Comparison of ENCODE assay signal across 19 cellular contexts in genomic region chr3:48859188-48859587, GRCh38. TPM values are rescaled to one million over a fixed set of nuclear protein-coding genes. Genes with fewer than 3 reads are reported as not detected.
DNase-seq lines count a peak whose midpoint lies in the region; ATAC-seq and TF ChIP-seq lines count a peak whose summit lies in the region.
"Had no signal": no experiment of that assay in that cellular context is flagged by ENCODE, and none has a peak within 500 bp of the region (broad histone marks: within the 10 kb centered on the region; RNA-seq: fewer than 3 reads in every experiment).

No MANE protein-coding gene starts in this region.

- H3K36me3 ChIP-seq in gastrocnemius medialis (peaks cover 0 to 16% of the 10 kb centered on the region in 2 donors), hepatocyte (replicated peaks; ENCODE audit: insufficient read depth, low read depth) (no peaks in the 10 kb centered on the region)

- DNase-seq in CD1c-positive myeloid dendritic cell (ENCODE audit: extremely low spot score): peak; percentile 48
- peak; percentile 81 for DNase-seq in MV-4-11 (lab: John Stamatoyannopoulos, UW)
- DNase-seq in effector memory CD8-positive, alpha-beta T cell: no peak
- peak; percentile 48 to 82 for DNase-seq in gastrocnemius medialis
- no peak for DNase-seq in NCI-H2107 treated with DMSO at 0.1 percent for 48 hours (lab: John Stamatoyannopoulos, UW; ENCODE audit: unreplicated experiment)
- no peak for DNase-seq in NCI-H524 treated with DMSO at 0.1 percent for 48 hours (lab: John Stamatoyannopoulos, UW)
- no peak for DNase-seq in GM10266 (ENCODE audit: extremely low spot score)
- DNase-seq in hepatocyte (ENCODE audit: low spot score): no peak
- DNase-seq: Caco-2, DMS153, GM23248, NCI-H1417 treated with DMSO at 0.1 percent for 48 hours, NCI-H2029 treated with DMSO at 0.1 percent for 48 hours, NCI-H774, SHP77 treated with DMSO at 0.1 percent for 48 hours had no signal

- H3K9me3 ChIP-seq in gastrocnemius medialis (no peaks in the 10 kb centered on the region), hepatocyte (ENCODE audit: low read depth) (no peaks in the 10 kb centered on the region)
- H3K9me3 ChIP-seq: Caco-2 had no signal

- peaks cover 31 to 40% of the 10 kb centered on the region in 2 donors for H3K4me1 ChIP-seq in gastrocnemius medialis
- H3K4me1 ChIP-seq in hepatocyte (ENCODE audit: insufficient read depth): no peaks in the 10 kb centered on the region
- H3K4me1 ChIP-seq: Caco-2 had no signal

- H3K27ac ChIP-seq in gastrocnemius medialis (peak overlapping the region; percentile 76 to 91 (median 86)), hepatocyte (no peak overlapping the region)
- H3K27ac ChIP-seq: C4-2B, GM23248, HL-60 had no signal

- in situ Hi-C loops in gastrocnemius medialis (cut with MboI; ENCODE audit: low sequenced_read_pairs in 4 of 4): no loop called here

- no peaks in the 10 kb centered on the region for H4K20me1 ChIP-seq in hepatocyte (ENCODE audit: insufficient read depth, poor library complexity, severe bottlenecking)

- intact Hi-C loops in gastrocnemius medialis (cut with DNase I; ENCODE audit: low total_unique reads): no loop called here

- H3K27me3 ChIP-seq in gastrocnemius medialis (no peaks in the 10 kb centered on the region), hepatocyte (no peaks in the 10 kb centered on the region)

- no peak overlapping the region for H3K4me3 ChIP-seq in gastrocnemius medialis
- no peak overlapping the region for H3K4me3 ChIP-seq in hepatocyte
- H3K4me3 ChIP-seq: GM23248 had no signal

- no peak for TF ChIP-seq POLR2A in gastrocnemius medialis (IDR thresholded peaks at IDR 0.05)

- no peak overlapping the region for H3K4me3 Mint-ChIP-seq in effector memory CD8-positive, alpha-beta T cell

- H3K27ac Mint-ChIP-seq in effector memory CD8-positive, alpha-beta T cell: peak overlapping the region; percentile 42 to 65

- H3K9me3 Mint-ChIP-seq in effector memory CD8-positive, alpha-beta T cell: no peaks in the 10 kb centered on the region
- H3K9me3 Mint-ChIP-seq: IgD-negative memory B cell had no signal

- no peak for ATAC-seq in effector memory CD8-positive, alpha-beta T cell (replicated peaks)
- ATAC-seq in gastrocnemius medialis: peak; percentile 98 to 99
- ATAC-seq: HCT116 had no signal

- no peaks in the 10 kb centered on the region for H3K27me3 Mint-ChIP-seq in effector memory CD8-positive, alpha-beta T cell
- H3K27me3 Mint-ChIP-seq: IgD-negative memory B cell had no signal

- 84% methylated on average over 2 of the region's 2 CpGs for WGBS in hepatocyte (ENCODE audit: low lambda C conversion rate, missing lambda C conversion rate)

- no peak overlapping the region for H2AFZ ChIP-seq in hepatocyte
- H2AFZ ChIP-seq: GM23248 had no signal

- no peaks in the 10 kb centered on the region for H3K79me2 ChIP-seq in hepatocyte

- H3K4me2 ChIP-seq in hepatocyte: no peak overlapping the region

- peaks cover 50% of the 10 kb centered on the region for H3K36me3 Mint-ChIP-seq in effector memory CD8-positive, alpha-beta T cell (ENCODE audit: insufficient read depth)

- no peaks in the 10 kb centered on the region for H3K9me2 ChIP-seq in hepatocyte (replicated peaks; ENCODE audit: insufficient read depth)

- peaks cover 0 to 4% of the 10 kb centered on the region in 2 donors for H3K4me1 Mint-ChIP-seq in effector memory CD8-positive, alpha-beta T cell (ENCODE audit: low read depth in 2 of 2)

- TF ChIP-seq CTCF in gastrocnemius medialis (IDR thresholded peaks at IDR 0.05 in 4 of 5, conservative IDR thresholded peaks at IDR 0.05 in 1 of 5) (no peak), GM10266 (IDR thresholded peaks at IDR 0.05; ENCODE audit: control insufficient read depth, insufficient read depth, low read depth, missing control alignments) (no peak), hepatocyte (IDR thresholded peaks at IDR 0.05; ENCODE audit: poor library complexity) (no peak)

RNA-seq across cellular contexts. Expression of gene PRKAR2A, which starts 11.5 kb away (rescaled TPM):
- total RNA-seq in gastrocnemius medialis: 10 to 100 TPM; 62.2 to 97.1 (median 80.2) TPM
- total RNA-seq in hepatocyte: 29.7 and 33.9 TPM in 2 replicates
- polyA plus RNA-seq in hepatocyte: 9.0 and 10.8 TPM in 2 replicates

RNA-seq across cellular contexts. Expression of gene SLC25A20, which starts 39.5 kb away (rescaled TPM):
- total RNA-seq in gastrocnemius medialis (100 to 1,000 TPM in 1 of 4 donors, 10 to 100 TPM in 3; 67.8 to 110 (median 83.4) TPM), hepatocyte (59.1 and 61.3 TPM in 2 replicates)
- polyA plus RNA-seq in hepatocyte: 38.0 and 46.0 TPM in 2 replicates

RNA-seq across cellular contexts. Expression of gene ARIH2, which starts 59.5 kb away (rescaled TPM):
- total RNA-seq in gastrocnemius medialis (100 to 1,000 TPM; 118 to 176 (median 143) TPM), hepatocyte (58.7 and 60.9 TPM in 2 replicates)
- polyA plus RNA-seq in hepatocyte: 41.7 and 45.3 TPM in 2 replicates

Comparison
In these comparisons a context has a peak if more than half of its experiments do, and no peak if none do; other contexts are left out.
1. DNase-seq: peak in CD1c-positive myeloid dendritic cell (single experiment), MV-4-11 (single experiment) and gastrocnemius medialis (2 of 2); none in effector memory CD8-positive, alpha-beta T cell (0 of 3), NCI-H2107 treated with DMSO at 0.1 percent for 48 hours (single experiment), NCI-H524 treated with DMSO at 0.1 percent for 48 hours (single experiment), GM10266 (single experiment) and hepatocyte (single experiment).